8 cellular contexts compared by ENCODE assay signal in the genomic region with DNA sequence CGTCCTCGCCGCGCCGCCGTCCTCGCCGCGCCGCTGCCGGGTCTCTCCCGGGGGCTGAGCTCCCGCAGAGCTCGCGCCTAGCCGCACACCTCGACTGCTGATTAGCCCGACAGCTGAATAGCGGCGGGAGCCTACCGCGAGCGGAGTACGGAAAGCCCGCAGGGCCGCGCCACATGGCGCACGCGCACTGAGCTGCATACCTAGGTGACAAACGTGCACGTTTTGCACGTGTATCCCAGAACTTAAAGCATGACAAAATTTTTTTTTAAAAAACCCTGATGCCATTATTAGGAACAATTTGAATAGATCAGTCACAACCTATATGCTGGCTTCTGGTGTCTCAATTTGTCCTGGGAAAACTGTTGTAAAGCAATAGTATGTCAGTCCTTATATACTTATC. TPM values are rescaled to one million over a fixed set of nuclear protein-coding genes. Genes with fewer than 3 reads are reported as not detected.
DNase-seq lines count a peak whose midpoint lies in the region; ATAC-seq and TF ChIP-seq lines count a peak whose summit lies in the region.

A gene with protein sequence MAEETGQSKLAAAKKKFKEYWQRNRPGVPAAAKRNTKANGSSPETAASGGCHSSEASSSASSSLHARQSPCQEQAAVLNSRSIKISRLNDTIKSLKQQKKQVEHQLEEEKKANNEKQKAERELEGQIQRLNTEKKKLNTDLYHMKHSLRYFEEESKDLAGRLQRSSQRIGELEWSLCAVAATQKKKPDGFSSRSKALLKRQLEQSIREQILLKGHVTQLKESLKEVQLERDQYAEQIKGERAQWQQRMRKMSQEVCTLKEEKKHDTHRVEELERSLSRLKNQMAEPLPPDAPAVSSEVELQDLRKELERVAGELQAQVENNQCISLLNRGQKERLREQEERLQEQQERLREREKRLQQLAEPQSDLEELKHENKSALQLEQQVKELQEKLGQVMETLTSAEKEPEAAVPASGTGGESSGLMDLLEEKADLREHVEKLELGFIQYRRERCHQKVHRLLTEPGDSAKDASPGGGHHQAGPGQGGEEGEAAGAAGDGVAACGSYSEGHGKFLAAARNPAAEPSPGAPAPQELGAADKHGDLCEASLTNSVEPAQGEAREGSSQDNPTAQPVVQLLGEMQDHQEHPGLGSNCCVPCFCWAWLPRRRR (minus strand): TSS at position 122 of the 400 bp plus-strand sequence. CDS start 48,117 bp downstream, outside the sequence.

- CTCF ChIA-PET in PC-3 (lab: Charles Lee), result no interaction called here

- H3K9me3 ChIP-seq in PC-3 (ENCODE audit: low read length) (no peaks in the 10 kb centered on the region), neural progenitor cell (ENCODE audit: low read depth) (no peaks in the 10 kb centered on the region), stomach smooth muscle (ENCODE audit: control insufficient read depth in 2 of 2, low read length in 2 of 2) (no peaks in the 10 kb centered on the region)

- H3K27me3 ChIP-seq in PC-3 (ENCODE audit: low read length) (peaks cover 2% of the 10 kb centered on the region; the same call in 1 of the 2 replicates), neural progenitor cell (peaks cover 58% of the 10 kb centered on the region), stomach smooth muscle (ENCODE audit: control insufficient read depth in 1 of 2, insufficient read depth in 2 of 2, low read length in 2 of 2) (no peaks in the 10 kb centered on the region)

- H2AFZ ChIP-seq in PC-3 (ENCODE audit: low read length), result peak within 1 kb of the TSS; percentile 88
- peak within 1 kb of the TSS; percentile 42 for H2AFZ ChIP-seq in neural progenitor cell (replicated peaks)

- no peaks in the 10 kb centered on the region for H3K9me2 ChIP-seq in PC-3 (replicated peaks; ENCODE audit: low read length)

- H3K79me2 ChIP-seq in PC-3 (ENCODE audit: low read length), result peaks cover 39% of the 10 kb centered on the region
- peaks cover 11% of the 10 kb centered on the region for H3K79me2 ChIP-seq in neural progenitor cell (ENCODE audit: low read depth)

- ATAC-seq in HG03558 (IDR thresholded peaks at IDR 0.05; ENCODE audit: extremely low read depth, unreplicated experiment) (peak; percentile 53), PC-3 (peak; percentile 18)

- TF ChIP-seq POLR2A in GM19099 (IDR thresholded peaks at IDR 0.05; ENCODE audit: extremely low read depth, insufficient read length, low read depth), result peak; percentile 65

- H3K9me3 Mint-ChIP-seq in activated T-helper 2 cell treated with anti-CD3 and anti-CD28 coated beads, Interferon-gamma antibody, Interleukin-2, Interleukin-4, amounts not matched to agents 10 μg/mL and 5 μg/mL and 100 μg/mL, durations not matched to agents 14 hours and 24 hours and 36 hours, result no peaks in the 10 kb centered on the region
- H3K9me3 Mint-ChIP-seq in neural progenitor cell, result no peaks in the 10 kb centered on the region

- POLR2A ChIA-PET in PC-3 (lab: Charles Lee; ENCODE audit: unreplicated experiment), result interaction anchor here (0.6 kb wide), 2 partner anchors 585 to 868 kb away, joined by 3 to 5 read pairs; no protein-coding TSS in a partner anchor

- DNase-seq in AG08395 (ENCODE audit: low spot score) (peak; percentile 69), PC-3 (peak; percentile 84), fibroblast of villous mesenchyme (ENCODE audit: low read depth) (peak; percentile 66), neural progenitor cell (ENCODE audit: low spot score) (peak; percentile 89)
- DNase-seq in activated T-helper 2 cell treated with anti-CD3 and anti-CD28 coated beads, Interferon-gamma antibody, Interleukin-2, Interleukin-4, amounts not matched to agents 10 μg/mL and 5 μg/mL and 100 μg/mL, durations not matched to agents 14 hours and 24 hours and 36 hours (ENCODE audit: low spot score), result peak; percentile 79

- H3K36me3 Mint-ChIP-seq in activated T-helper 2 cell treated with anti-CD3 and anti-CD28 coated beads, Interferon-gamma antibody, Interleukin-2, Interleukin-4, amounts not matched to agents 10 μg/mL and 5 μg/mL and 100 μg/mL, durations not matched to agents 14 hours and 24 hours and 36 hours (ENCODE audit: low read depth), result peaks cover 34% of the 10 kb centered on the region
- H3K36me3 Mint-ChIP-seq in neural progenitor cell, result peaks cover 17% of the 10 kb centered on the region

- peaks cover 20% of the 10 kb centered on the region for H3K4me1 Mint-ChIP-seq in activated T-helper 2 cell treated with anti-CD3 and anti-CD28 coated beads, Interferon-gamma antibody, Interleukin-2, Interleukin-4, amounts not matched to agents 10 μg/mL and 5 μg/mL and 100 μg/mL, durations not matched to agents 14 hours and 24 hours and 36 hours (ENCODE audit: low read depth)
- peaks cover 13% of the 10 kb centered on the region for H3K4me1 Mint-ChIP-seq in neural progenitor cell

- peak within 1 kb of the TSS; percentile 95 for H3K27ac Mint-ChIP-seq in activated T-helper 2 cell treated with anti-CD3 and anti-CD28 coated beads, Interferon-gamma antibody, Interleukin-2, Interleukin-4, amounts not matched to agents 10 μg/mL and 5 μg/mL and 100 μg/mL, durations not matched to agents 14 hours and 24 hours and 36 hours
- H3K27ac Mint-ChIP-seq in neural progenitor cell, result no peak within 1 kb of the TSS

- H3K4me2 ChIP-seq in PC-3 (ENCODE audit: low read length) (peak within 1 kb of the TSS; percentile 92), neural progenitor cell (peak within 1 kb of the TSS; percentile 99)

- peak within 1 kb of the TSS; percentile 73 for H3K9ac ChIP-seq in PC-3 (ENCODE audit: low read length)
- peak within 1 kb of the TSS; percentile 68 for H3K9ac ChIP-seq in neural progenitor cell
- peak within 1 kb of the TSS; percentile 45 to 66 for H3K9ac ChIP-seq in stomach smooth muscle (ENCODE audit: low read length in 2 of 2)

- H3K4me3 Mint-ChIP-seq in activated T-helper 2 cell treated with anti-CD3 and anti-CD28 coated beads, Interferon-gamma antibody, Interleukin-2, Interleukin-4, amounts not matched to agents 10 μg/mL and 5 μg/mL and 100 μg/mL, durations not matched to agents 14 hours and 24 hours and 36 hours (ENCODE audit: low read depth), result peak within 1 kb of the TSS; percentile 92
- H3K4me3 Mint-ChIP-seq in neural progenitor cell, result peak within 1 kb of the TSS; percentile 97

- H3F3A ChIP-seq in PC-3 (ENCODE audit: low read length, unreplicated experiment) (no peaks in the 10 kb centered on the region), neural progenitor cell (ENCODE audit: low read depth) (peaks cover 6% of the 10 kb centered on the region)

- H3K36me3 ChIP-seq in PC-3 (ENCODE audit: low read depth, low read length) (no peaks in the 10 kb centered on the region; the same call in 1 of the 2 replicates), neural progenitor cell (no peaks in the 10 kb centered on the region), stomach smooth muscle (ENCODE audit: control insufficient read depth in 2 of 2, insufficient read depth in 2 of 2, low read length in 2 of 2) (peaks cover 0 to 10% of the 10 kb centered on the region in 2 donors)

- BruUV-seq in PC-3 (replicated peaks; lab: Mats Ljungman, UMichigan), result no TSS peak

- peak within 1 kb of the TSS; percentile 75 for H3K4me3 ChIP-seq in PC-3 (ENCODE audit: low read length)
- peak within 1 kb of the TSS; percentile 60 for H3K4me3 ChIP-seq in fibroblast of villous mesenchyme (ENCODE audit: low read depth, low read length)
- peak within 1 kb of the TSS; percentile 86 for H3K4me3 ChIP-seq in neural progenitor cell
- H3K4me3 ChIP-seq in stomach smooth muscle (ENCODE audit: low read length in 2 of 2), result peak within 1 kb of the TSS; percentile 43 to 75

- H3K27ac ChIP-seq in PC-3 (ENCODE audit: low read length), result no peak within 1 kb of the TSS
- H3K27ac ChIP-seq in neural progenitor cell, result no peak within 1 kb of the TSS
- H3K27ac ChIP-seq in stomach smooth muscle (ENCODE audit: low read length), result no peak within 1 kb of the TSS

- intact Hi-C loops in PC-3 (cut with micrococcal nuclease), result no loop called here
- intact Hi-C loops in activated T-helper 2 cell treated with anti-CD3 and anti-CD28 coated beads, Interferon-gamma antibody, Interleukin-2, Interleukin-4, amounts not matched to agents 10 μg/mL and 5 μg/mL and 100 μg/mL, durations not matched to agents 14 hours and 24 hours and 36 hours (cut with micrococcal nuclease), result loop anchor here (2.0 to 10.0 kb wide), 4 partner anchors 71 to 145 kb away; a partner anchor contains a TSS

- H3K4me1 ChIP-seq in PC-3 (ENCODE audit: insufficient read depth, low read length), result peaks cover 12% of the 10 kb centered on the region
- no peaks in the 10 kb centered on the region for H3K4me1 ChIP-seq in neural progenitor cell
- H3K4me1 ChIP-seq in stomach smooth muscle (ENCODE audit: control insufficient read depth, insufficient read depth, low read length), result peaks cover 17% of the 10 kb centered on the region

- H3K27me3 Mint-ChIP-seq in activated T-helper 2 cell treated with anti-CD3 and anti-CD28 coated beads, Interferon-gamma antibody, Interleukin-2, Interleukin-4, amounts not matched to agents 10 μg/mL and 5 μg/mL and 100 μg/mL, durations not matched to agents 14 hours and 24 hours and 36 hours (ENCODE audit: low read depth), result peaks cover 14% of the 10 kb centered on the region
- no peaks in the 10 kb centered on the region for H3K27me3 Mint-ChIP-seq in neural progenitor cell (ENCODE audit: insufficient read depth, low read depth)

- TF ChIP-seq CTCF in PC-3 (conservative IDR thresholded peaks at IDR 0.05; ENCODE audit: low read depth, low read length) (no peak), fibroblast of villous mesenchyme (IDR thresholded peaks at IDR 0.05; ENCODE audit: insufficient read depth, low read depth, low read length) (no peak), neural progenitor cell (IDR thresholded peaks at IDR 0.05) (no peak)

- H4K20me1 ChIP-seq in PC-3 (ENCODE audit: low read length) (peaks cover 7% of the 10 kb centered on the region; the same call in 1 of the 2 replicates), neural progenitor cell (ENCODE audit: low read depth) (peaks cover 11% of the 10 kb centered on the region)

RNA-seq across cellular contexts. Expression of the gene that starts here (rescaled TPM):
- total RNA-seq in PC-3 (2014; rRNA removed) (25.3 and 37.3 TPM in 2 replicates), fibroblast of villous mesenchyme (11.2 and 18.0 TPM in 2 replicates), neural progenitor cell (ENCODE audit: low replicate concordance) (79.7 and 97.4 TPM in 2 replicates)
- total RNA-seq in activated T-helper 2 cell treated with anti-CD3 and anti-CD28 coated beads, Interferon-gamma antibody, Interleukin-2, Interleukin-4, amounts not matched to agents 10 μg/mL and 5 μg/mL and 100 μg/mL, durations not matched to agents 14 hours and 24 hours and 36 hours, result 238 and 258 TPM in 2 replicates
